12 cellular contexts compared by ENCODE assay signal in the genomic region with DNA sequence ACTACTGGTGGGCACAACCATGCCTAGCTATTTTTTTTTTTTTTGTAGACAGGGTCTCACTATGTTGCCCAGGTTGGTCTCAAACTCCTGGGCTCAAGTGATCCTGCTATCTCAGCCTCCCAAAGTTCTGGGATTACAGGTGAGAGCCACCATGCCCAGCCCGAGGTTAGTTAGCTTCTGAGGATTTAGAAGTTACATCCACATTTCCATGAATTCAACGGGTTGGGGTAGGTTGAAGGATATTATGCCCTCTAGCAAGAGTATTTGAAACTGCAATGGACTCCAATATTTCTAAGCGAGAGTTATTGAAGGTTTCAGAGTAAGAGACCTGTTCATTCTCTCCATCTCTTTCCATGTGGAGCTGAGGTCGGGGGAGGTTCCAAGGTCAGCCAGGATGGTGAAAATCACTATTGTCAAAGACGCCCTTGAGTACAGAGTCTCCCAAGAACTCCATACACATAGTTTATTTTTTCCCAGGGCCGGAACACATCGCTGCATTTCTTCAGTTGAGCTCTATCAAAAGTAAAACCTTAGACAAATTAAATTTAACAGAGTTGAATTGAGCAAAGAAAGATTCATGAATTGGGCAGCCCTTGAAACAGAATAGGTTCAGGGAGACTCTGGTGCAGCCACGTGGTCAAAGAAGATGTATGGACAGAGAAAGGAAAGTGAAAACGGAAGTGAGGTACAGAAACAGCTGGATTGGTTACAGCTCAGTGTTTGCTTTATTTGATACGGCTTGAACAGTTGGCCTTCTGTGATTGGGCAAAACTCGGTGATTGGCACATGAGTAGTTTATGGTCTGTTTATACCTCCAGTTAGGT. TPM values are rescaled to one million over a fixed set of nuclear protein-coding genes. Genes with fewer than 3 reads are reported as not detected.
DNase-seq lines count a peak whose midpoint lies in the region; ATAC-seq and TF ChIP-seq lines count a peak whose summit lies in the region.
"Had no signal": no experiment of that assay in that cellular context is flagged by ENCODE, and none has a peak within 500 bp of the region (broad histone marks: within the 10 kb centered on the region; RNA-seq: fewer than 3 reads in every experiment).

No MANE protein-coding gene starts in this region.

- H3K9me2 ChIP-seq in PC-9 (ENCODE audit: insufficient read depth), result no peaks in the 10 kb centered on the region

- intact Hi-C loops in PC-9 (cut with micrococcal nuclease; ENCODE audit: unreplicated experiment), result loop anchor here (1.0 kb wide), 2 partner anchors 13 to 42 kb away; no protein-coding TSS in a partner anchor

- in situ Hi-C loops in Caki2 (cut with HindIII; ENCODE audit: low pct_unique_long_range_greater_than_20kb, low sequenced_read_pairs), result no loop called here

- TSS peak; percentile 46 for BruUV-seq in PC-9 (replicated peaks; lab: Mats Ljungman, UMichigan)

- CTCF ChIA-PET in HEK293T (lab: Yijun Ruan, JAX), result interaction anchor here (0.6 to 1.5 kb wide), 8 partner anchors 9 to 276 kb away, joined by 3 to 7 read pairs (median 4); a partner anchor contains a TSS
- CTCF ChIA-PET in PC-9 (lab: Charles Lee), result interaction anchor here (0.6 to 1.2 kb wide), 4 partner anchors 20 to 114 kb away, joined by 3 to 6 read pairs (median 4); no protein-coding TSS in a partner anchor

- DNase-seq in Caki2 (ENCODE audit: low read depth) (peak; percentile 78), HEK293T (ENCODE audit: extremely low spot score) (no peak), PC-9 (no peak), fibroblast of pulmonary artery (ENCODE audit: low read depth) (no peak), NCI-H1092 (lab: John Stamatoyannopoulos, UW) (no peak), NCI-H2081 (lab: John Stamatoyannopoulos, UW) (no peak)
- DNase-seq in stimulated activated CD4-positive, alpha-beta T cell treated with anti-CD3 and anti-CD28 coated beads, Interleukin-4, amount 100 ng/mL, for 1 hour, result no peak
- DNase-seq: DMS79 treated with DMSO at 0.1 percent for 48 hours; naive thymus-derived CD4-positive, alpha-beta T cell; NCI-H1048 had no signal

- POLR2A ChIA-PET in HEK293T (lab: Yijun Ruan, JAX) (interaction anchor here (0.6 to 1.8 kb wide), 11 partner anchors 9 to 305 kb away, joined by 3 to 6 read pairs (median 4); a partner anchor contains a TSS), PC-9 (lab: Charles Lee; ENCODE audit: unreplicated experiment) (interaction anchor here (0.6 to 1.4 kb wide), 8 partner anchors 13 to 288 kb away, joined by 3 to 13 read pairs (median 6); a partner anchor contains a TSS)

- no peak for ATAC-seq in GM18907 (IDR thresholded peaks at IDR 0.05; ENCODE audit: unreplicated experiment)
- ATAC-seq: naive thymus-derived CD4-positive, alpha-beta T cell had no signal

- no peak overlapping the region for H2AFZ ChIP-seq in PC-9

- no peaks in the 10 kb centered on the region for H3K9me3 ChIP-seq in PC-9 (ENCODE audit: insufficient read depth, low read depth)

- H3K79me2 ChIP-seq in PC-9 (ENCODE audit: low read depth), result peaks cover 33% of the 10 kb centered on the region; the same call in 1 of the 2 replicates

- H3K4me3 ChIP-seq in PC-9, result no peak overlapping the region
- no peak overlapping the region for H3K4me3 ChIP-seq in fibroblast of pulmonary artery (replicated peaks; ENCODE audit: low read depth, low read length)
- H3K4me3 ChIP-seq: SJSA1 had no signal

- H4K20me1 ChIP-seq in PC-9 (ENCODE audit: insufficient read depth), result no peaks in the 10 kb centered on the region

- peak overlapping the region; percentile 52 for H3K4me2 ChIP-seq in PC-9

- H3K4me1 ChIP-seq in PC-9 (replicated peaks; ENCODE audit: insufficient read depth), result peaks cover 46% of the 10 kb centered on the region

- peaks cover 54% of the 10 kb centered on the region for H3F3A ChIP-seq in PC-9 (ENCODE audit: insufficient read depth, low read depth)

- no peaks in the 10 kb centered on the region for H3K27me3 ChIP-seq in PC-9 (ENCODE audit: insufficient read depth, low read depth)
- H3K27me3 ChIP-seq: SJSA1 had no signal

- TF ChIP-seq CTCF in PC-9 (conservative IDR thresholded peaks at IDR 0.05) (no peak), fibroblast of pulmonary artery (IDR thresholded peaks at IDR 0.05; ENCODE audit: low read length, missing control alignments) (peak; percentile 2)

- peaks cover 14% of the 10 kb centered on the region for H3K36me3 ChIP-seq in PC-9 (ENCODE audit: low read depth)
- H3K36me3 ChIP-seq: SJSA1 had no signal

- peak overlapping the region; percentile 99 for H3K27ac ChIP-seq in PC-9
- H3K27ac ChIP-seq: SJSA1 had no signal

TF ChIP-seq in HEK293T, 16 proteins besides CTCF, POLR2A, EP300 and RAD21:
- no peak for TF ChIP-seq HDGF (IDR thresholded peaks at IDR 0.05; ENCODE audit: borderline replicate concordance)
- TF ChIP-seq FOXK2 (IDR thresholded peaks at IDR 0.05), result no peak
- TF ChIP-seq NFRKB (IDR thresholded peaks at IDR 0.05), result no peak
- TF ChIP-seq ARNT (IDR thresholded peaks at IDR 0.05), result no peak
- TF ChIP-seq ELF4 (IDR thresholded peaks at IDR 0.05), result no peak
- 0 out of 2 replicates have a peak, but pooled peaks have one; percentile 14 for TF ChIP-seq ZNF384 (IDR thresholded peaks at IDR 0.05)
- no peak for TF ChIP-seq TARDBP (IDR thresholded peaks at IDR 0.05)
- TF ChIP-seq L3MBTL2 (conservative IDR thresholded peaks at IDR 0.05), result peak; percentile 35
- no peak for TF ChIP-seq SP1 (IDR thresholded peaks at IDR 0.05)
- no peak for TF ChIP-seq FOXM1 (IDR thresholded peaks at IDR 0.05; ENCODE audit: borderline replicate concordance)
- TF ChIP-seq FOXA1 (IDR thresholded peaks at IDR 0.05), result no peak
- no peak for TF ChIP-seq BHLHE40 (IDR thresholded peaks at IDR 0.05; ENCODE audit: borderline replicate concordance)
- TF ChIP-seq, protein P1, sequence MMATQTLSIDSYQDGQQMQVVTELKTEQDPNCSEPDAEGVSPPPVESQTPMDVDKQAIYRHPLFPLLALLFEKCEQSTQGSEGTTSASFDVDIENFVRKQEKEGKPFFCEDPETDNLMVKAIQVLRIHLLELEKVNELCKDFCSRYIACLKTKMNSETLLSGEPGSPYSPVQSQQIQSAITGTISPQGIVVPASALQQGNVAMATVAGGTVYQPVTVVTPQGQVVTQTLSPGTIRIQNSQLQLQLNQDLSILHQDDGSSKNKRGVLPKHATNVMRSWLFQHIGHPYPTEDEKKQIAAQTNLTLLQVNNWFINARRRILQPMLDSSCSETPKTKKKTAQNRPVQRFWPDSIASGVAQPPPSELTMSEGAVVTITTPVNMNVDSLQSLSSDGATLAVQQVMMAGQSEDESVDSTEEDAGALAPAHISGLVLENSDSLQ (IDR thresholded peaks at IDR 0.05), result peak; percentile 92
- TF ChIP-seq SUZ12 (IDR thresholded peaks at IDR 0.05), result no peak
- TF ChIP-seq CTBP1 (IDR thresholded peaks at IDR 0.05; ENCODE audit: borderline replicate concordance), result no peak
- TF ChIP-seq LEF1 (IDR thresholded peaks at IDR 0.05; ENCODE audit: borderline replicate concordance), result no peak

RNA-seq across cellular contexts. Expression of a gene that starts 19.0 kb away (rescaled TPM):
- 19.7 and 29.0 TPM in 2 replicates for total RNA-seq in Caki2 (2014; rRNA removed; shearing (Covaris generic); ENCODE audit: low replicate concordance)
- total RNA-seq in PC-9 (2021), result 117 and 142 TPM in 2 replicates

RNA-seq across cellular contexts. Expression of a gene that starts 27.3 kb away (rescaled TPM):
- 35.6 and 49.5 TPM in 2 replicates for total RNA-seq in Caki2 (2014; rRNA removed; shearing (Covaris generic); ENCODE audit: low replicate concordance)
- total RNA-seq in PC-9 (2021), result 26.9 and 30.7 TPM in 2 replicates
